ENCODE assay signal across 1 cellular context in genomic region chr10:78805176-78805575, GRCh38.
TF ChIP-seq lines count a peak whose summit lies in the region.

No MANE protein-coding gene starts in this region.

TF ChIP-seq in HEK293, 187 proteins besides CTCF, POLR2A, EP300 and RAD21 (continued from another document):
- TF ChIP-seq ZNF692 (tag by site-specific recombination; IDR thresholded peaks at IDR 0.05) (0 out of 2 replicates have a peak, but pooled peaks have one; percentile 11), ZNF560 (tag by site-specific recombination; IDR thresholded peaks at IDR 0.05; ENCODE audit: borderline replicate concordance) (no peak), ZBTB17 (tag by site-specific recombination; IDR thresholded peaks at IDR 0.05) (peak; percentile 36; the same call in 1 of the 2 replicates), GLIS1 (tag by site-specific recombination; IDR thresholded peaks at IDR 0.05) (peak; percentile 5; the same call in 1 of the 2 replicates), REPIN1 (tag by site-specific recombination; IDR thresholded peaks at IDR 0.05; ENCODE audit: low read depth) (no peak), ZNF768 (tag by site-specific recombination; IDR thresholded peaks at IDR 0.05) (no peak)
